ENCODE assay signal across 1 cellular context in the genomic region with DNA sequence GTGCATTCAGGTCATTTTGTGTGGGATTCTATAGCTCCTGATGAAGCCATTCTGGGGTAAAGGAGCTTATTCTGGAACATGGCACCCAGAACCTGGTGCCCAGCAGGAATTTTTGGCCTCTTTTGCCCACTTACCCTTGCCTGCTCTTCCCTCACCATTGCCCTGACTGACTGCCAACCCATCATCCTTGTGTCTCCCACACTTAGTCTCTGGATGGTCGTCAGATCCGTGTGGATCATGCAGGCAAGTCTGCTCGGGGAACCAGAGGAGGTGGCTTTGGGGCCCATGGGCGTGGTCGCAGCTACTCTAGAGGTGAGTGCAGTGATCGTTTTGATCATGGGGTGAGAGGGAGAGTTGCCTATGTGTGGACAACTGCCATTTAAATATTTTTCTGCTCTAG.
TF ChIP-seq lines count a peak whose summit lies in the region.

No MANE protein-coding gene starts in this region.

TF ChIP-seq in IMR-90, 13 proteins besides CTCF, POLR2A, EP300 and RAD21:
- TF ChIP-seq USF2 (IDR thresholded peaks at IDR 0.05; ENCODE audit: low read depth, low read length) (no peak), NFE2L2 (IDR thresholded peaks at IDR 0.05; ENCODE audit: low read depth, low read length) (no peak), CHD1 (IDR thresholded peaks at IDR 0.05; ENCODE audit: low read depth, low read length) (no peak), ELK1 (IDR thresholded peaks at IDR 0.05; ENCODE audit: borderline replicate concordance, low read depth, low read length) (no peak), RFX5 (IDR thresholded peaks at IDR 0.05; ENCODE audit: low read depth, low read length) (no peak), BHLHE40 (IDR thresholded peaks at IDR 0.05; ENCODE audit: low read depth, low read length) (no peak), CEBPB (IDR thresholded peaks at IDR 0.05; ENCODE audit: low read depth, low read length) (no peak), RCOR1 (IDR thresholded peaks at IDR 0.05; ENCODE audit: insufficient replicate concordance, low read length) (no peak), SMC3 (IDR thresholded peaks at IDR 0.05; ENCODE audit: low read depth, low read length) (no peak), MAFK (IDR thresholded peaks at IDR 0.05; ENCODE audit: low read depth, low read length) (no peak), MAZ (IDR thresholded peaks at IDR 0.05; ENCODE audit: borderline replicate concordance, low read depth, low read length) (no peak), FOS (IDR thresholded peaks at IDR 0.05; ENCODE audit: low read depth, low read length) (no peak), MXI1 (IDR thresholded peaks at IDR 0.05; ENCODE audit: borderline replicate concordance, low read depth, low read length) (no peak)
